Comparison of ENCODE assay signal across 10 cellular contexts in genomic region chr16:87722590-87723223, GRCh38. TPM values are rescaled to one million over a fixed set of nuclear protein-coding genes. Genes with fewer than 3 reads are reported as not detected.
DNase-seq lines count a peak whose midpoint lies in the region; ATAC-seq and TF ChIP-seq lines count a peak whose summit lies in the region.
"Had no signal": no experiment of that assay in that cellular context is flagged by ENCODE, and none has a peak within 500 bp of the region (broad histone marks: within the 10 kb centered on the region; RNA-seq: fewer than 3 reads in every experiment).

No MANE protein-coding gene starts in this region.

- H3K36me3 Mint-ChIP-seq in H9 (ENCODE audit: insufficient read depth in 1 of 3, low read depth in 3 of 3), result peaks cover 46 to 83% (median 80%) of the 10 kb centered on the region in 3 experiments

- H3K4me3 Mint-ChIP-seq in H9, result no peak overlapping the region

- H4K20me1 ChIP-seq in BLaER1 treated with 17β-estradiol and CSF1 and Interleukin-3, amounts not matched to agents 10 nM and 100 nM, result peaks cover 0 to 47% (median 23%) of the 10 kb centered on the region in 11 experiments; a peak in 18 of 22 replicates
- H4K20me1 ChIP-seq in H9 (ENCODE audit: control insufficient read depth, insufficient read depth, insufficient read length), result no peaks in the 10 kb centered on the region

- H3K79me2 ChIP-seq in H9 (ENCODE audit: insufficient read depth, low read length), result peaks cover 4% of the 10 kb centered on the region; the same call in 1 of the 2 replicates

- H3K4me1 Mint-ChIP-seq in H9, result peaks cover 0 to 6% of the 10 kb centered on the region in 2 experiments; a peak in 1 of 4 replicates

- peaks cover 3 to 4% of the 10 kb centered on the region in 2 experiments; a peak in 3 of 5 replicates for H3K9me3 Mint-ChIP-seq in H9

- H2BK5ac ChIP-seq in H9 (ENCODE audit: insufficient read length, low read length), result no peak overlapping the region
- H2BK5ac ChIP-seq in neuronal stem cell (ENCODE audit: low read length), result no peak overlapping the region

- no peak overlapping the region for H2BK20ac ChIP-seq in H9 (ENCODE audit: low read depth, low read length, poor library complexity, severe bottlenecking)

- H3K23ac ChIP-seq in H9 (ENCODE audit: insufficient read length, low read depth, low read length) (no peak overlapping the region), neuronal stem cell (ENCODE audit: low read depth, low read length, poor library complexity) (peak overlapping the region; percentile 11)

- H3T11ph ChIP-seq in H9 (ENCODE audit: low read length), result no peak overlapping the region

- H3K23me2 ChIP-seq in H9 (ENCODE audit: insufficient read length, low read depth, low read length, poor library complexity, severe bottlenecking), result no peaks in the 10 kb centered on the region

- no peak overlapping the region for H2AFZ ChIP-seq in H9 (ENCODE audit: low read length)
- no peak overlapping the region for H2AFZ ChIP-seq in neuronal stem cell (ENCODE audit: low read length)

- H2BK12ac ChIP-seq in H9 (ENCODE audit: insufficient read length, low read depth, low read length) (no peak overlapping the region), neuronal stem cell (ENCODE audit: low read length) (no peak overlapping the region)

- peak overlapping the region in 8 of 11 experiments; percentile 38 to 90 (median 76); a peak in 16 of 22 replicates for H3K27ac ChIP-seq in BLaER1 treated with 17β-estradiol and CSF1 and Interleukin-3, amounts not matched to agents 10 nM and 100 nM
- no peak overlapping the region for H3K27ac ChIP-seq in H9 (ENCODE audit: insufficient read length, low read depth, low read length)
- peak overlapping the region; percentile 4 for H3K27ac ChIP-seq in cingulate gyrus (ENCODE audit: low read depth, low read length)
- H3K27ac ChIP-seq in neuronal stem cell (replicated peaks; ENCODE audit: low read length), result no peak overlapping the region
- H3K27ac ChIP-seq: foreskin keratinocyte, suprapubic skin had no signal

- H2BK120ac ChIP-seq in H9 (ENCODE audit: low read depth, low read length, poor library complexity, severe bottlenecking) (no peak overlapping the region), neuronal stem cell (ENCODE audit: low read depth, low read length) (no peak overlapping the region)

- H3K27ac Mint-ChIP-seq in H9, result peak overlapping the region; percentile 32 to 63 (median 57); a peak in 3 of 7 replicates

- H3K4me3 ChIP-seq in BLaER1 treated with 17β-estradiol and CSF1 and Interleukin-3, amounts not matched to agents 10 nM and 100 nM, result peak overlapping the region in 1 of 10 experiments; percentile 14; a peak in 2 of 20 replicates
- no peak overlapping the region for H3K4me3 ChIP-seq in neuronal stem cell (ENCODE audit: low read length in 2 of 2)
- H3K4me3 ChIP-seq: suprapubic skin had no signal

- no peak overlapping the region for H3K56ac ChIP-seq in H9 (ENCODE audit: insufficient read length, low read depth, low read length)

- no peak overlapping the region for H2AK5ac ChIP-seq in H9 (ENCODE audit: insufficient read length, low read length)
- no peak overlapping the region for H2AK5ac ChIP-seq in neuronal stem cell (ENCODE audit: low read depth, low read length)

- H3K4me2 ChIP-seq in BLaER1 treated with 17β-estradiol and CSF1 and Interleukin-3, amounts not matched to agents 10 nM and 100 nM, result peak overlapping the region; percentile 57 to 91 (median 86)
- H3K4me2 ChIP-seq in H9 (ENCODE audit: insufficient read depth, insufficient read length, low read length), result no peak overlapping the region
- no peak overlapping the region for H3K4me2 ChIP-seq in neuronal stem cell (ENCODE audit: insufficient read depth, low read length, poor library complexity, severe bottlenecking)

- H4K8ac ChIP-seq in H9 (replicated peaks; ENCODE audit: insufficient read length, low read depth, low read length) (no peak overlapping the region), neuronal stem cell (ENCODE audit: low read depth, low read length) (no peak overlapping the region)

- H2BK15ac ChIP-seq in H9 (ENCODE audit: low read depth, low read length) (no peak overlapping the region), neuronal stem cell (ENCODE audit: low read length) (no peak overlapping the region)

- H3K18ac ChIP-seq in H9 (ENCODE audit: insufficient read length, low read depth, low read length) (no peak overlapping the region), neuronal stem cell (ENCODE audit: low read length) (peak overlapping the region; percentile 18)

- WGBS in H9 (ENCODE audit: extremely low coverage, insufficient read length, low lambda C conversion rate), result no CpG with 5 or more reads among the region's 19 CpGs
- WGBS in neuronal stem cell (ENCODE audit: extremely low coverage in 2 of 2, insufficient read length in 2 of 2, insufficient replicate concordance in 1 of 2), 2 donors, result no CpG with 5 or more reads among the region's 19 CpGs

- H3K9me3 ChIP-seq in BLaER1 treated with 17β-estradiol and CSF1 and Interleukin-3, amounts not matched to agents 10 nM and 100 nM (replicated peaks in 1 of 11), result peaks cover 0 to 22% (median 17%) of the 10 kb centered on the region in 11 experiments; a peak in 13 of 22 replicates
- H3K9me3 ChIP-seq in H9 (ENCODE audit: control insufficient read depth, low read depth, low read length), result no peaks in the 10 kb centered on the region
- H3K9me3 ChIP-seq in neuronal stem cell (replicated peaks in 1 of 2; ENCODE audit: control insufficient read depth in 2 of 2, insufficient read depth in 1 of 2, low read depth in 1 of 2, low read length in 2 of 2), result peaks cover 0 to 5% of the 10 kb centered on the region in 2 donors
- H3K9me3 ChIP-seq: suprapubic skin had no signal

- H3K79me1 ChIP-seq in H9 (ENCODE audit: insufficient read depth, low read depth, low read length, poor library complexity, severe bottlenecking) (no peaks in the 10 kb centered on the region), neuronal stem cell (ENCODE audit: low read depth, low read length) (peaks cover 18% of the 10 kb centered on the region)

- no peak overlapping the region for H4K5ac ChIP-seq in H9 (ENCODE audit: insufficient read length, low read depth, low read length)

- peak overlapping the region in 8 of 11 experiments; percentile 1 to 72 (median 56); a peak in 12 of 22 replicates for H3K9ac ChIP-seq in BLaER1 treated with 17β-estradiol and CSF1 and Interleukin-3, amounts not matched to agents 10 nM and 100 nM
- H3K9ac ChIP-seq in H9 (ENCODE audit: extremely low read depth, insufficient read length, low read length) (no peak overlapping the region), neuronal stem cell (ENCODE audit: low read depth, low read length, poor library complexity) (peak overlapping the region; percentile 12)

- peaks cover 20 to 51% (median 43%) of the 10 kb centered on the region in 11 experiments; a peak in 21 of 22 replicates for H3K36me3 ChIP-seq in BLaER1 treated with 17β-estradiol and CSF1 and Interleukin-3, amounts not matched to agents 10 nM and 100 nM
- H3K36me3 ChIP-seq in neuronal stem cell (replicated peaks in 1 of 2; ENCODE audit: control insufficient read depth in 2 of 2, insufficient read depth in 2 of 2, low read length in 2 of 2), result peaks cover 18 to 69% of the 10 kb centered on the region in 2 donors

- no peak for ATAC-seq in GM21619 (IDR thresholded peaks at IDR 0.05; ENCODE audit: unreplicated experiment)
- ATAC-seq: foreskin keratinocyte, left lobe of liver had no signal

- no peaks in the 10 kb centered on the region for H3K27me3 ChIP-seq in BLaER1 treated with 17β-estradiol and CSF1 and Interleukin-3, amounts not matched to agents 10 nM and 100 nM
- H3K27me3 ChIP-seq in H9 (ENCODE audit: insufficient read depth, low read length) (no peaks in the 10 kb centered on the region), neuronal stem cell (ENCODE audit: control insufficient read depth in 3 of 3, insufficient read depth in 3 of 3, low read depth in 1 of 3, low read length in 3 of 3) (no peaks in the 10 kb centered on the region)
- H3K27me3 ChIP-seq: foreskin keratinocyte, suprapubic skin had no signal

- H3K4me1 ChIP-seq in BLaER1 treated with 17β-estradiol and CSF1 and Interleukin-3, amounts not matched to agents 10 nM and 100 nM, result peaks cover 45 to 83% (median 77%) of the 10 kb centered on the region in 10 experiments
- no peaks in the 10 kb centered on the region for H3K4me1 ChIP-seq in H9 (ENCODE audit: insufficient read depth, low read length)
- peaks cover 8 to 11% of the 10 kb centered on the region in 2 donors for H3K4me1 ChIP-seq in neuronal stem cell (ENCODE audit: control insufficient read depth in 2 of 2, insufficient read depth in 1 of 2, low read depth in 1 of 2, low read length in 2 of 2)
- H3K4me1 ChIP-seq: foreskin keratinocyte, suprapubic skin had no signal

- H3K14ac ChIP-seq in H9 (ENCODE audit: insufficient read depth, low read length), result no peak overlapping the region
- no peak overlapping the region for H3K14ac ChIP-seq in neuronal stem cell (ENCODE audit: low read length)

- H3K27me3 Mint-ChIP-seq in H9 (ENCODE audit: low read depth), result no peaks in the 10 kb centered on the region

- H4K91ac ChIP-seq in H9 (ENCODE audit: insufficient read length, low read depth, low read length), result no peak overlapping the region
- no peak overlapping the region for H4K91ac ChIP-seq in neuronal stem cell (ENCODE audit: low read depth, low read length, poor library complexity)

- no peak for DNase-seq in H9
- DNase-seq in neuronal stem cell (ENCODE audit: low spot score), result no peak
- DNase-seq in NCI-H2196 treated with DMSO at 0.1 percent for 48 hours (lab: John Stamatoyannopoulos, UW; ENCODE audit: unreplicated experiment), result no peak
- no peak for DNase-seq in NCI-H774 (lab: John Stamatoyannopoulos, UW)

- no peak for TF ChIP-seq CTCF in H9 (conservative IDR thresholded peaks at IDR 0.05)

- H3K4ac ChIP-seq in H9 (ENCODE audit: low read depth, low read length), result no peak overlapping the region
- H3K4ac ChIP-seq in neuronal stem cell (ENCODE audit: low read length), result no peak overlapping the region

RNA-seq across cellular contexts. Expression of gene KLHDC4, which starts 43.1 kb away (rescaled TPM):
- 74.5 and 76.2 TPM in 2 replicates for total RNA-seq in H9 (2021)
- 15.3 TPM for polyA plus RNA-seq in neuronal stem cell (2013, experiment 1 of 2)
- 15.0 TPM for polyA plus RNA-seq in neuronal stem cell (2013, experiment 2 of 2)

Comparison
In these comparisons a context has a peak if more than half of its experiments do, and no peak if none do; other contexts are left out.
1. H3K27ac ChIP-seq: peak in BLaER1 treated with 17β-estradiol and CSF1 and Interleukin-3, amounts not matched to agents 10 nM and 100 nM (8 of 11) and cingulate gyrus (single experiment); none in H9 (single experiment) and neuronal stem cell (single experiment).
2. H3K4me2 ChIP-seq: peak in BLaER1 treated with 17β-estradiol and CSF1 and Interleukin-3, amounts not matched to agents 10 nM and 100 nM (11 of 11); none in H9 (single experiment) and neuronal stem cell (single experiment).